10 cellular contexts compared by ENCODE assay signal in the genomic region with DNA sequence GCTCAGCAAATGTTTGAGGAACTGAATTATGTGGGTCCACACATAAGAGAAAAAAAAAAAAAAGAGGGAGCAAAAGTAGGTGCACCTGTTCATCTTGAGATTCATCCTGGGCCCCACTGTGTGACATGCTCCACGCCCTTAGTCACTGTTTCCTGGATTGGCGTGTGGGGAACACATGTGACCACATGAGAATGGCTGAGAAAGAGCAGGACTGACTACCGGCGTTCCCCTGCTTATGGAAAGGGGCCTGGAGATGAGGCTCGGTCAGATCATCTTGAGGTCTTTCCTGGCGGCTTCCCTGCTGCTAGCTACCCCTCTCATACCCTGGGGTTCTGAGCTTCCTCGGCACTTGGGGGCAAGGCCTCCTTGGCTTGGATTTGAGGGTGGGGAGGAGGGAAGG. TPM values are rescaled to one million over a fixed set of nuclear protein-coding genes. Genes with fewer than 3 reads are reported as not detected.
DNase-seq lines count a peak whose midpoint lies in the region; ATAC-seq and TF ChIP-seq lines count a peak whose summit lies in the region.
"Had no signal": no experiment of that assay in that cellular context is flagged by ENCODE, and none has a peak within 500 bp of the region (broad histone marks: within the 10 kb centered on the region; RNA-seq: fewer than 3 reads in every experiment).

No MANE protein-coding gene starts in this region.

- H3K9me3 Mint-ChIP-seq in activated naive CD4-positive, alpha-beta T cell treated with anti-CD3 and anti-CD28 coated beads for 36 hours = no peaks in the 10 kb centered on the region
- no peaks in the 10 kb centered on the region for H3K9me3 Mint-ChIP-seq in activated T-helper 2 cell treated with anti-CD3 and anti-CD28 coated beads, Interferon-gamma antibody, Interleukin-2, Interleukin-4, amounts not matched to agents 10 μg/mL and 5 μg/mL and 100 μg/mL, durations not matched to agents 14 hours and 24 hours and 36 hours

- no peak overlapping the region for H3K4me3 ChIP-seq in lung
- peak overlapping the region; percentile 31 for H3K4me3 ChIP-seq in suprapubic skin

- peak overlapping the region; percentile 95 for H3K4me3 Mint-ChIP-seq in activated naive CD4-positive, alpha-beta T cell treated with anti-CD3 and anti-CD28 coated beads for 36 hours
- H3K4me3 Mint-ChIP-seq in activated T-helper 2 cell treated with anti-CD3 and anti-CD28 coated beads, Interferon-gamma antibody, Interleukin-2, Interleukin-4, amounts not matched to agents 10 μg/mL and 5 μg/mL and 100 μg/mL, durations not matched to agents 14 hours and 24 hours and 36 hours (ENCODE audit: low read depth) = peak overlapping the region; percentile 93

- H3K4me1 Mint-ChIP-seq in activated naive CD4-positive, alpha-beta T cell treated with anti-CD3 and anti-CD28 coated beads for 36 hours (ENCODE audit: low read depth) = peaks cover 78% of the 10 kb centered on the region
- peaks cover 69% of the 10 kb centered on the region for H3K4me1 Mint-ChIP-seq in activated T-helper 2 cell treated with anti-CD3 and anti-CD28 coated beads, Interferon-gamma antibody, Interleukin-2, Interleukin-4, amounts not matched to agents 10 μg/mL and 5 μg/mL and 100 μg/mL, durations not matched to agents 14 hours and 24 hours and 36 hours (ENCODE audit: low read depth)

- H3K27ac Mint-ChIP-seq in activated naive CD4-positive, alpha-beta T cell treated with anti-CD3 and anti-CD28 coated beads for 36 hours = peak overlapping the region; percentile 43
- H3K27ac Mint-ChIP-seq in activated T-helper 2 cell treated with anti-CD3 and anti-CD28 coated beads, Interferon-gamma antibody, Interleukin-2, Interleukin-4, amounts not matched to agents 10 μg/mL and 5 μg/mL and 100 μg/mL, durations not matched to agents 14 hours and 24 hours and 36 hours = peak overlapping the region; percentile 51

- TF ChIP-seq CTCF in lung (IDR thresholded peaks at IDR 0.05; ENCODE audit: control extremely low read depth, extremely low read depth) (no peak), suprapubic skin (IDR thresholded peaks at IDR 0.05) (no peak)

- no peaks in the 10 kb centered on the region for H3K27me3 Mint-ChIP-seq in activated naive CD4-positive, alpha-beta T cell treated with anti-CD3 and anti-CD28 coated beads for 36 hours (ENCODE audit: low read depth)
- no peaks in the 10 kb centered on the region for H3K27me3 Mint-ChIP-seq in activated T-helper 2 cell treated with anti-CD3 and anti-CD28 coated beads, Interferon-gamma antibody, Interleukin-2, Interleukin-4, amounts not matched to agents 10 μg/mL and 5 μg/mL and 100 μg/mL, durations not matched to agents 14 hours and 24 hours and 36 hours (ENCODE audit: low read depth)

- CTCF ChIA-PET in activated naive CD4-positive, alpha-beta T cell treated with anti-CD3 and anti-CD28 coated beads for 36 hours (lab: Charles Lee) = interaction anchor here (2.4 to 2.9 kb wide), 2 partner anchors 11 to 20 kb away, joined by 7 to 8 read pairs; no protein-coding TSS in a partner anchor

- peaks cover 24% of the 10 kb centered on the region for H3K36me3 Mint-ChIP-seq in activated naive CD4-positive, alpha-beta T cell treated with anti-CD3 and anti-CD28 coated beads for 36 hours (ENCODE audit: low read depth)
- H3K36me3 Mint-ChIP-seq in activated T-helper 2 cell treated with anti-CD3 and anti-CD28 coated beads, Interferon-gamma antibody, Interleukin-2, Interleukin-4, amounts not matched to agents 10 μg/mL and 5 μg/mL and 100 μg/mL, durations not matched to agents 14 hours and 24 hours and 36 hours (ENCODE audit: low read depth) = peaks cover 59% of the 10 kb centered on the region

- no peak for TF ChIP-seq POLR2A in suprapubic skin (IDR thresholded peaks at IDR 0.05)

- ATAC-seq in lung (ENCODE audit: insufficient read depth, low FRiP score) (no peak), HG03039 (IDR thresholded peaks at IDR 0.05; ENCODE audit: unreplicated experiment) (no peak)

- intact Hi-C loops in activated naive CD4-positive, alpha-beta T cell treated with anti-CD3 and anti-CD28 coated beads for 36 hours (cut with micrococcal nuclease) = loop anchor here (5.0 kb wide), 1 partner anchor 426 kb away; no protein-coding TSS in a partner anchor
- intact Hi-C loops in activated T-helper 2 cell treated with anti-CD3 and anti-CD28 coated beads, Interferon-gamma antibody, Interleukin-2, Interleukin-4, amounts not matched to agents 10 μg/mL and 5 μg/mL and 100 μg/mL, durations not matched to agents 14 hours and 24 hours and 36 hours (cut with micrococcal nuclease) = no loop called here

- 32 to 33% methylated on average over 7 of the region's 7 CpGs for WGBS in lung, 2 donors
- 40% methylated on average over 2 of the region's 7 CpGs for WGBS in suprapubic skin

- H3K9me3 ChIP-seq in lung (ENCODE audit: control insufficient read depth in 2 of 2, insufficient read depth in 1 of 2, low read length in 1 of 2) = no peaks in the 10 kb centered on the region
- H3K9me3 ChIP-seq in suprapubic skin = no peaks in the 10 kb centered on the region

- H3K4me1 ChIP-seq in lung (ENCODE audit: control insufficient read depth in 2 of 2, insufficient read depth in 2 of 2, low read length in 2 of 2) (peaks cover 41 to 47% of the 10 kb centered on the region in 2 donors), suprapubic skin (peaks cover 88% of the 10 kb centered on the region)

- peak; percentile 86 for DNase-seq in activated naive CD4-positive, alpha-beta T cell treated with anti-CD3 and anti-CD28 coated beads for 36 hours
- no peak for DNase-seq in activated naive CD4-positive, alpha-beta T cell (lab: John Stamatoyannopoulos, UW)
- DNase-seq in activated T-helper 2 cell treated with anti-CD3 and anti-CD28 coated beads, Interferon-gamma antibody, Interleukin-2, Interleukin-4, amounts not matched to agents 10 μg/mL and 5 μg/mL and 100 μg/mL, durations not matched to agents 14 hours and 24 hours and 36 hours (ENCODE audit: low spot score) = no peak
- DNase-seq in lung (ENCODE audit: low spot score) (no peak), suprapubic skin (ENCODE audit: low spot score in 2 of 2) (no peak), NCI-H1092 (lab: John Stamatoyannopoulos, UW) (no peak)
- no peak for DNase-seq in NK-92 treated with Interleukin-12 subunit alpha and Interleukin-12 subunit beta, amount 100 ng/mL, for 24 hours (lab: John Stamatoyannopoulos, UW)
- DNase-seq: brain microvascular endothelial cell, Calu3 had no signal

- H3K27me3 ChIP-seq in lung (ENCODE audit: control insufficient read depth, insufficient read depth) (no peaks in the 10 kb centered on the region), suprapubic skin (no peaks in the 10 kb centered on the region)
- H3K27me3 ChIP-seq: brain microvascular endothelial cell had no signal

- peaks cover 0 to 5% of the 10 kb centered on the region in 2 donors for H3K36me3 ChIP-seq in lung (ENCODE audit: control insufficient read depth in 2 of 2, insufficient read depth in 2 of 2, low read length in 2 of 2)
- H3K36me3 ChIP-seq in suprapubic skin = no peaks in the 10 kb centered on the region

- H3K27ac ChIP-seq in lung (ENCODE audit: low read depth in 1 of 2, low read length in 1 of 2) = peak overlapping the region; percentile 57 to 74
- H3K27ac ChIP-seq in suprapubic skin = peak overlapping the region; percentile 50
- H3K27ac ChIP-seq: brain microvascular endothelial cell had no signal

- TF ChIP-seq EP300 in suprapubic skin (IDR thresholded peaks at IDR 0.05) = no peak

RNA-seq across cellular contexts. Expression of gene DEXI, which starts 3.9 kb away (rescaled TPM):
- 10 to 100 TPM; 23.4 to 25.9 TPM for total RNA-seq in activated naive CD4-positive, alpha-beta T cell treated with anti-CD3 and anti-CD28 coated beads for 36 hours
- total RNA-seq in activated T-helper 2 cell treated with anti-CD3 and anti-CD28 coated beads, Interferon-gamma antibody, Interleukin-2, Interleukin-4, amounts not matched to agents 10 μg/mL and 5 μg/mL and 100 μg/mL, durations not matched to agents 14 hours and 24 hours and 36 hours = 38.5 and 38.7 TPM in 2 replicates
- total RNA-seq in lung = 10 to 100 TPM; 19.5 to 35.5 TPM
- polyA plus RNA-seq in lung = 10 to 100 TPM; 22.1 to 33.9 TPM
- 10 to 100 TPM; 35.9 to 72.7 (median 58.3) TPM for total RNA-seq in suprapubic skin

RNA-seq across cellular contexts. Expression of gene CLEC16A, which starts 6.0 kb away (rescaled TPM):
- total RNA-seq in activated naive CD4-positive, alpha-beta T cell treated with anti-CD3 and anti-CD28 coated beads for 36 hours = 10 to 100 TPM; 18.4 to 20.1 TPM
- total RNA-seq in activated T-helper 2 cell treated with anti-CD3 and anti-CD28 coated beads, Interferon-gamma antibody, Interleukin-2, Interleukin-4, amounts not matched to agents 10 μg/mL and 5 μg/mL and 100 μg/mL, durations not matched to agents 14 hours and 24 hours and 36 hours = 44.8 and 48.7 TPM in 2 replicates
- total RNA-seq in lung = 10 to 100 TPM; 38.1 to 44.4 TPM
- 10 to 100 TPM; 14.3 to 14.7 TPM for polyA plus RNA-seq in lung
- total RNA-seq in suprapubic skin = 10 to 100 TPM; 37.2 to 62.3 (median 39.0) TPM
